12 cellular contexts compared by ENCODE assay signal in genomic region chr3:46299608-46300460, GRCh38. TPM values are rescaled to one million over a fixed set of nuclear protein-coding genes. Genes with fewer than 3 reads are reported as not detected.
DNase-seq lines count a peak whose midpoint lies in the region; ATAC-seq and TF ChIP-seq lines count a peak whose summit lies in the region.
"Had no signal": no experiment of that assay in that cellular context is flagged by ENCODE, and none has a peak within 500 bp of the region (broad histone marks: within the 10 kb centered on the region; RNA-seq: fewer than 3 reads in every experiment).

No MANE protein-coding gene starts in this region.

- peak overlapping the region; percentile 52 to 67 for H3K4me3 Mint-ChIP-seq in activated T-cell treated with anti-CD3 and anti-CD28 coated beads, Interleukin-2, amount 50 U/mL, for 72 hours
- H3K4me3 Mint-ChIP-seq: HFFc6 had no signal

- H3K79me2 ChIP-seq in MM.1S (ENCODE audit: low read length) = no peaks in the 10 kb centered on the region

- H3K27me3 ChIP-seq in MM.1S (replicated peaks; ENCODE audit: insufficient read depth, low read length) (no peaks in the 10 kb centered on the region), BE2C (no peaks in the 10 kb centered on the region)

- peaks cover 44% of the 10 kb centered on the region for H3K27me3 Mint-ChIP-seq in activated T-cell treated with anti-CD3 and anti-CD28 coated beads, Interleukin-2, amount 50 U/mL, for 72 hours (ENCODE audit: low read depth)

- peak overlapping the region; percentile 30; the same call in 1 of the 2 replicates for H3K9ac ChIP-seq in MM.1S (ENCODE audit: low read length)
- H3K9ac ChIP-seq: SK-N-SH had no signal

- H3K9me3 ChIP-seq in MM.1S (replicated peaks; ENCODE audit: insufficient read depth, low read length) (no peaks in the 10 kb centered on the region), BE2C (no peaks in the 10 kb centered on the region)
- H3K9me3 ChIP-seq: SK-N-SH had no signal

- peak overlapping the region; percentile 80 for H3K27ac Mint-ChIP-seq in activated T-cell treated with anti-CD3 and anti-CD28 coated beads, Interleukin-2, amount 50 U/mL, for 72 hours
- peak overlapping the region; percentile 45 to 87 for H3K27ac Mint-ChIP-seq in activated naive CD4-positive, alpha-beta T cell treated with anti-CD3 and anti-CD28 coated beads, Interleukin-2, amount 50 U/mL, for 72 hours
- H3K27ac Mint-ChIP-seq: HFFc6 had no signal

- TF ChIP-seq CTCF in MM.1S (IDR thresholded peaks at IDR 0.05; ENCODE audit: low read length) (no peak), BE2C (IDR thresholded peaks at IDR 0.05; ENCODE audit: low read depth, low read length) (no peak)

- no peaks in the 10 kb centered on the region for H3K36me3 ChIP-seq in MM.1S (replicated peaks; ENCODE audit: insufficient read depth, low read length)
- H3K36me3 ChIP-seq in BE2C = no peaks in the 10 kb centered on the region

- H3K27ac ChIP-seq in MM.1S (ENCODE audit: low read length) = peak overlapping the region; percentile 68

- no peaks in the 10 kb centered on the region for H4K20me1 ChIP-seq in MM.1S (ENCODE audit: insufficient read depth, low read length)

- H3K9me3 Mint-ChIP-seq in activated T-cell treated with anti-CD3 and anti-CD28 coated beads, Interleukin-2, amount 50 U/mL, for 72 hours = no peaks in the 10 kb centered on the region
- peaks cover 0 to 4% of the 10 kb centered on the region in 2 donors for H3K9me3 Mint-ChIP-seq in activated naive CD4-positive, alpha-beta T cell treated with anti-CD3 and anti-CD28 coated beads, Interleukin-2, amount 50 U/mL, for 72 hours
- H3K9me3 Mint-ChIP-seq: HFFc6 had no signal

- peaks cover 41% of the 10 kb centered on the region for H3F3A ChIP-seq in MM.1S (ENCODE audit: insufficient read depth, low read length)

- peak; percentile 47 to 50 for ATAC-seq in activated T-cell treated with anti-CD3 and anti-CD28 coated beads, Interleukin-2, amount 50 U/mL, for 72 hours (replicated peaks in 1 of 2)
- peak; percentile 42 to 73 for ATAC-seq in activated naive CD4-positive, alpha-beta T cell treated with anti-CD3 and anti-CD28 coated beads, Interleukin-2, amount 50 U/mL, for 72 hours
- ATAC-seq in HG03520 (IDR thresholded peaks at IDR 0.05; ENCODE audit: unreplicated experiment) = no peak

- H3K4me1 ChIP-seq in MM.1S (ENCODE audit: low read length) (peaks cover 93% of the 10 kb centered on the region), BE2C (no peaks in the 10 kb centered on the region)

- no peaks in the 10 kb centered on the region for H3K36me3 Mint-ChIP-seq in activated T-cell treated with anti-CD3 and anti-CD28 coated beads, Interleukin-2, amount 50 U/mL, for 72 hours (ENCODE audit: insufficient read depth in 2 of 2)
- no peaks in the 10 kb centered on the region for H3K36me3 Mint-ChIP-seq in activated naive CD4-positive, alpha-beta T cell treated with anti-CD3 and anti-CD28 coated beads, Interleukin-2, amount 50 U/mL, for 72 hours

- H3K4me3 ChIP-seq in MM.1S (ENCODE audit: low read length) = no peak overlapping the region
- H3K4me3 ChIP-seq in BE2C (ENCODE audit: low read depth, low read length) = no peak overlapping the region

- H3K4me2 ChIP-seq in MM.1S (ENCODE audit: low read depth, low read length) = peak overlapping the region; percentile 33
- H3K4me2 ChIP-seq: SK-N-SH had no signal

- H3K4me1 Mint-ChIP-seq in activated T-cell treated with anti-CD3 and anti-CD28 coated beads, Interleukin-2, amount 50 U/mL, for 72 hours (ENCODE audit: low read depth) = peaks cover 71% of the 10 kb centered on the region

- 0 out of 2 replicates have a peak overlapping the region, but pooled peaks have one; percentile 16 for H2AFZ ChIP-seq in MM.1S (ENCODE audit: low read length)

- DNase-seq in activated T-cell treated with anti-CD3 and anti-CD28 coated beads, Interleukin-2, amount 50 U/mL, for 72 hours = peak; percentile 22 to 35
- DNase-seq in activated T-cell treated with anti-CD3 and anti-CD28 coated beads, Interleukin-2, amount 50 U/mL, for 48 hours = no peak
- DNase-seq in MM.1S (peak; percentile 57), superior temporal gyrus (ENCODE audit: extremely low spot score) (peak; percentile 29), BE2C (no peak), mucosa of gallbladder (ENCODE audit: low spot score) (no peak)
- DNase-seq in activated naive CD4-positive, alpha-beta T cell treated with anti-CD3 and anti-CD28 coated beads, Interleukin-2, amount 50 U/mL, for 72 hours (ENCODE audit: low spot score in 2 of 2) = no peak
- DNase-seq: HFFc6, SK-N-SH, substantia nigra had no signal

- no peaks in the 10 kb centered on the region for H3K9me2 ChIP-seq in MM.1S (replicated peaks; ENCODE audit: insufficient read depth, low read length)
- H3K9me2 ChIP-seq: SK-N-SH had no signal

RNA-seq across cellular contexts. Expression of gene CCR2, which starts 54.1 kb away (rescaled TPM):
- under 1 TPM in 1 of 2 donors, not detected in 1; 0.46 TPM for total RNA-seq in activated T-cell treated with anti-CD3 and anti-CD28 coated beads, Interleukin-2, amount 50 U/mL, for 72 hours
- total RNA-seq in activated naive CD4-positive, alpha-beta T cell treated with anti-CD3 and anti-CD28 coated beads, Interleukin-2, amount 50 U/mL, for 72 hours = under 1 TPM in 1 of 2 donors, not detected in 1; 0.19 TPM
- polyA plus RNA-seq in BE2C (2012; ENCODE audit: insufficient read depth, insufficient read length, low read depth) = not detected
- 4.1 TPM for total RNA-seq in mucosa of gallbladder
- total RNA-seq: epithelial cell of proximal tubule, HFFc6 had no signal
- polyA plus RNA-seq: SK-N-SH had no signal

RNA-seq across cellular contexts. Expression of gene CCR3, which starts 57.6 kb away (rescaled TPM):
- not detected for total RNA-seq in activated T-cell treated with anti-CD3 and anti-CD28 coated beads, Interleukin-2, amount 50 U/mL, for 72 hours
- not detected for total RNA-seq in activated naive CD4-positive, alpha-beta T cell treated with anti-CD3 and anti-CD28 coated beads, Interleukin-2, amount 50 U/mL, for 72 hours
- polyA plus RNA-seq in BE2C (2012; ENCODE audit: insufficient read depth, insufficient read length, low read depth) = not detected
- total RNA-seq in mucosa of gallbladder = not detected
- total RNA-seq: epithelial cell of proximal tubule, HFFc6 had no signal
- polyA plus RNA-seq: SK-N-SH had no signal

Comparison
In these comparisons a context has a peak if more than half of its experiments do, and no peak if none do; other contexts are left out.
1. DNase-seq: peak in activated T-cell treated with anti-CD3 and anti-CD28 coated beads, Interleukin-2, amount 50 U/mL, for 72 hours (2 of 2), MM.1S (single experiment) and superior temporal gyrus (single experiment); none in activated T-cell treated with anti-CD3 and anti-CD28 coated beads, Interleukin-2, amount 50 U/mL, for 48 hours (0 of 2), activated naive CD4-positive, alpha-beta T cell treated with anti-CD3 and anti-CD28 coated beads, Interleukin-2, amount 50 U/mL, for 72 hours (0 of 2), BE2C (single experiment) and mucosa of gallbladder (single experiment).